In the genomic region with DNA sequence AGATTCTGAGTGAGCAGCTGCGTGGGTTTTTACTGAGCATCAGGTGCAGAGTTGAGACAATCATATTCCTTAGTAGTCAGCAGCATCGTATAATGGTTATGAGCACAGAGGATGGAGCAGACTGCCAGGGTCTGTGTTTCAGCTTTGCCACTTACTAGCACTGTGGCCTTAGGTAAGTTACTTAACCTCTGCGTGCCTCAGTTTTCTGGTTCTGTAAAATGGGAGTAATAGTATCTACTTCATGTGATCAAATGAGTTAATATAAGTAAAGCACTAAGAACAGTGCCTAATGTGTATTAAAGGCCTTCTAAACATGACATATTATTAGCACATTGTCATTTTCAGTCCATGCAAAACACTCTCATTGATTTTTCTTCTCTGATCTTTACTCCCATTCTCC, we compare ENCODE assay signal across 27 cellular contexts. TPM values are rescaled to one million over a fixed set of nuclear protein-coding genes. Genes with fewer than 3 reads are reported as not detected.
"Had no signal": no experiment of that assay in that cellular context is flagged by ENCODE, and none has a peak within 500 bp of the region (broad histone marks: within the 10 kb centered on the region; RNA-seq: fewer than 3 reads in every experiment).

No MANE protein-coding gene starts in this region.

- H3K4me1 ChIP-seq: upper lobe of right lung, uterus had no signal

- FAIRE-seq: urothelium cell line had no signal

- ATAC-seq: stimulated activated effector memory CD8-positive, alpha-beta T cell treated with anti-CD3 and anti-CD28 coated beads, Interleukin-12 subunit alpha, Interleukin-12 subunit beta, amount 100 ng/mL, for 72 hours; stimulated activated memory B cell treated with anti-CD40 and anti-IgM and Interleukin-4, amounts not matched to agents 10 μg/mL and 1 μg/mL and 100 μg/mL, for 72 hours; stimulated activated naive B cell treated with anti-CD40 and anti-IgM and Interleukin-4, amounts not matched to agents 10 μg/mL and 1 μg/mL and 100 μg/mL, for 72 hours; stimulated activated naive CD8-positive, alpha-beta T cell treated with anti-CD3 and anti-CD28 coated beads, Interleukin-15, amount 100 ng/mL, for 72 hours; stimulated activated naive CD8-positive, alpha-beta T cell treated with anti-CD3 and anti-CD28 coated beads, Interleukin-15, Interleukin-2, amounts not matched to agents 100 U/mL and 50 U/mL, for 24 hours; upper lobe of right lung had no signal

- DNase-seq: stimulated activated CD4-positive, alpha-beta T cell treated with anti-CD3 and anti-CD28 coated beads, Interleukin-2, amount 100 ng/mL, for 48 hours; stimulated activated CD4-positive, alpha-beta T cell treated with anti-CD3 and anti-CD28 coated beads, Interleukin-4, amount 100 ng/mL, for 1 hour; stimulated activated CD4-positive, alpha-beta T cell treated with anti-CD3 and anti-CD28 coated beads, Interleukin-4, amount 100 ng/mL, for 24 hours; stimulated activated CD4-positive, alpha-beta T cell treated with anti-CD3 and anti-CD28 coated beads, Interleukin-4, amount 100 ng/mL, for 4 hours; stimulated activated CD8-positive, alpha-beta memory T cell treated with anti-CD3 and anti-CD28 coated beads, Interleukin-4, amount 100 ng/mL, for 48 hours; stimulated activated naive B cell treated with anti-CD40 and anti-IgM and Interleukin-4, amounts not matched to agents 10 μg/mL and 1 μg/mL and 100 μg/mL, for 72 hours; stimulated activated naive CD4-positive, alpha-beta T cell; stimulated activated naive CD4-positive, alpha-beta T cell treated with Interleukin-2 at 50 U/mL for 16 hours; stimulated activated naive CD8-positive, alpha-beta T cell treated with anti-CD3 and anti-CD28 coated beads, Interleukin-15, amount 100 ng/mL, for 72 hours; stimulated activated naive CD8-positive, alpha-beta T cell treated with anti-CD3 and anti-CD28 coated beads, Interleukin-15, Interleukin-2, amounts not matched to agents 100 U/mL and 50 U/mL, for 24 hours; stomach; substantia nigra; testis; thyroid gland; tibial artery; transverse colon; trophoblast cell; upper lobe of left lung; upper lobe of right lung; uterus had no signal

- H3K36me3 ChIP-seq: stomach, suprapubic skin, thoracic aorta, thyroid gland, tibial artery, tibial nerve, transverse colon, upper lobe of left lung, upper lobe of right lung, uterus, vagina had no signal

- H3K4me3 ChIP-seq: stomach, suprapubic skin, testis, thoracic aorta, thyroid gland, tibial artery, tibial nerve, transverse colon, upper lobe of left lung, upper lobe of right lung, uterus, vagina had no signal

- H3K9me3 ChIP-seq: stomach, suprapubic skin, testis, thoracic aorta, thyroid gland, tibial artery, tibial nerve, transverse colon, upper lobe of left lung, upper lobe of right lung, uterus, vagina had no signal

- H3K27ac ChIP-seq: stomach, suprapubic skin, testis, thoracic aorta, thyroid gland, tibial artery, tibial nerve, transverse colon, upper lobe of left lung, upper lobe of right lung, uterus, vagina had no signal

- H3K27me3 ChIP-seq: stomach, suprapubic skin, testis, thyroid gland, tibial artery, tibial nerve, upper lobe of left lung, uterus, vagina had no signal

RNA-seq across cellular contexts. Expression of a gene that starts 44.8 kb away (rescaled TPM):
- total RNA-seq: transverse colon, vagina had no signal
